26 cellular contexts compared by ENCODE assay signal in genomic region chr10:110091830-110092229, GRCh38.
"Had no signal": no experiment of that assay in that cellular context is flagged by ENCODE, and none has a peak within 500 bp of the region (broad histone marks: within the 10 kb centered on the region; RNA-seq: fewer than 3 reads in every experiment).

No MANE protein-coding gene starts in this region.

- H3K27ac ChIP-seq: adrenal gland, brain microvascular endothelial cell, SJCRH30, SK-N-MC had no signal

- H3K36me3 ChIP-seq: adrenal gland, brain microvascular endothelial cell, SJCRH30 had no signal

- DNase-seq: activated CD4-positive, alpha-beta memory T cell treated with anti-CD3 and anti-CD28 coated beads for 36 hours; activated CD4-positive, alpha-beta T cell treated with anti-CD3 and anti-CD28 coated beads, Interleukin-2, amount 10 ng/mL, durations not matched to agents 7 days and 5 days; activated CD8-positive, alpha-beta memory T cell treated with anti-CD3 and anti-CD28 coated beads, Interleukin-2, amount 50 U/mL, for 4 hours; activated effector memory CD4-positive, alpha-beta T cell treated with Interleukin-2 at 50 U/mL for 16 hours; activated naive CD4-positive, alpha-beta T cell treated with anti-CD3 and anti-CD28 coated beads, Interleukin-2, amount 10 ng/mL, durations not matched to agents 7 days and 5 days; activated naive CD8-positive, alpha-beta T cell treated with anti-CD3 and anti-CD28 coated beads, Interleukin-2, amount 10 ng/mL, durations not matched to agents 7 days and 5 days; activated T-cell treated with anti-CD3 and anti-CD28 coated beads for 4 hours; activated T-cell treated with anti-CD3 and anti-CD28 coated beads, Interleukin-2, amount 50 U/mL, for 4 hours; adrenal gland; anterior cingulate cortex; brain microvascular endothelial cell; central memory CD4-positive, alpha-beta T cell; Karpas-422; KBM-7; NCI-H1105; NCI-H1417 treated with DMSO at 0.1 percent for 48 hours; NCI-H187 treated with DMSO at 0.1 percent for 48 hours; NCI-H2081 treated with DMSO at 0.1 percent for 48 hours; NCI-H226; NCI-H524 treated with DMSO at 0.1 percent for 48 hours; SJCRH30 had no signal

- H3K4me3 Mint-ChIP-seq: activated CD4-positive, alpha-beta memory T cell treated with anti-CD3 and anti-CD28 coated beads for 36 hours; activated CD4-positive, alpha-beta T cell treated with anti-CD3 and anti-CD28 coated beads, Interleukin-2, amount 10 ng/mL, durations not matched to agents 7 days and 5 days; activated naive CD4-positive, alpha-beta T cell treated with anti-CD3 and anti-CD28 coated beads, Interleukin-2, amount 10 ng/mL, durations not matched to agents 7 days and 5 days; activated naive CD8-positive, alpha-beta T cell treated with anti-CD3 and anti-CD28 coated beads, Interleukin-2, amount 10 ng/mL, durations not matched to agents 7 days and 5 days; activated T-cell treated with anti-CD3 and anti-CD28 coated beads, Interleukin-2, amount 50 U/mL, for 4 hours; activated T-helper 1 cell treated with anti-CD3 and anti-CD28 coated beads, Interleukin-12 subunit alpha, Interleukin-12 subunit beta, Interleukin-2, Interleukin-4 antibody, amounts not matched to agents 30 ng/mL and 10 ng/mL and 1 ng/mL, durations not matched to agents 14 hours and 24 hours and 36 hours; T-helper 2 cell treated with Interferon-gamma antibody and Interleukin-4, amounts not matched to agents 5 μg/mL and 100 μg/mL, for 36 hours had no signal

- H3K9me3 ChIP-seq: adrenal gland, SJCRH30 had no signal

- H3K9me3 Mint-ChIP-seq: activated CD4-positive, alpha-beta memory T cell treated with anti-CD3 and anti-CD28 coated beads for 36 hours; activated CD4-positive, alpha-beta T cell treated with anti-CD3 and anti-CD28 coated beads, Interleukin-2, amount 10 ng/mL, durations not matched to agents 7 days and 5 days; activated naive CD4-positive, alpha-beta T cell treated with anti-CD3 and anti-CD28 coated beads, Interleukin-2, amount 10 ng/mL, durations not matched to agents 7 days and 5 days; activated naive CD8-positive, alpha-beta T cell treated with anti-CD3 and anti-CD28 coated beads, Interleukin-2, amount 10 ng/mL, durations not matched to agents 7 days and 5 days; activated T-cell treated with anti-CD3 and anti-CD28 coated beads, Interleukin-2, amount 50 U/mL, for 4 hours; activated T-helper 1 cell treated with anti-CD3 and anti-CD28 coated beads, Interleukin-12 subunit alpha, Interleukin-12 subunit beta, Interleukin-2, Interleukin-4 antibody, amounts not matched to agents 30 ng/mL and 10 ng/mL and 1 ng/mL, durations not matched to agents 14 hours and 24 hours and 36 hours; T-helper 2 cell treated with Interferon-gamma antibody and Interleukin-4, amounts not matched to agents 5 μg/mL and 100 μg/mL, for 36 hours had no signal

- ATAC-seq: activated T-cell treated with anti-CD3 and anti-CD28 coated beads, Interleukin-2, amount 50 U/mL, for 4 hours; Panc1 had no signal

- H3K4me3 ChIP-seq: adrenal gland, SJCRH30, SK-N-MC had no signal

- H3K4me1 ChIP-seq: adrenal gland, SJCRH30 had no signal

- H3K36me3 Mint-ChIP-seq: activated CD4-positive, alpha-beta memory T cell treated with anti-CD3 and anti-CD28 coated beads for 36 hours had no signal

- H3K27me3 ChIP-seq: adrenal gland, brain microvascular endothelial cell, SJCRH30 had no signal

- H3K27me3 Mint-ChIP-seq: activated CD4-positive, alpha-beta memory T cell treated with anti-CD3 and anti-CD28 coated beads for 36 hours; activated CD4-positive, alpha-beta T cell treated with anti-CD3 and anti-CD28 coated beads, Interleukin-2, amount 10 ng/mL, durations not matched to agents 7 days and 5 days; activated naive CD4-positive, alpha-beta T cell treated with anti-CD3 and anti-CD28 coated beads, Interleukin-2, amount 10 ng/mL, durations not matched to agents 7 days and 5 days; activated naive CD8-positive, alpha-beta T cell treated with anti-CD3 and anti-CD28 coated beads, Interleukin-2, amount 10 ng/mL, durations not matched to agents 7 days and 5 days had no signal

- FAIRE-seq: TTC549 had no signal

- H3K27ac Mint-ChIP-seq: activated CD4-positive, alpha-beta T cell treated with anti-CD3 and anti-CD28 coated beads, Interleukin-2, amount 10 ng/mL, durations not matched to agents 7 days and 5 days; activated naive CD4-positive, alpha-beta T cell treated with anti-CD3 and anti-CD28 coated beads, Interleukin-2, amount 10 ng/mL, durations not matched to agents 7 days and 5 days; activated naive CD8-positive, alpha-beta T cell treated with anti-CD3 and anti-CD28 coated beads, Interleukin-2, amount 10 ng/mL, durations not matched to agents 7 days and 5 days; activated T-helper 1 cell treated with anti-CD3 and anti-CD28 coated beads, Interleukin-12 subunit alpha, Interleukin-12 subunit beta, Interleukin-2, Interleukin-4 antibody, amounts not matched to agents 30 ng/mL and 10 ng/mL and 1 ng/mL, durations not matched to agents 14 hours and 24 hours and 36 hours; T-helper 2 cell treated with Interferon-gamma antibody and Interleukin-4, amounts not matched to agents 5 μg/mL and 100 μg/mL, for 36 hours had no signal
